In the genomic region with DNA sequence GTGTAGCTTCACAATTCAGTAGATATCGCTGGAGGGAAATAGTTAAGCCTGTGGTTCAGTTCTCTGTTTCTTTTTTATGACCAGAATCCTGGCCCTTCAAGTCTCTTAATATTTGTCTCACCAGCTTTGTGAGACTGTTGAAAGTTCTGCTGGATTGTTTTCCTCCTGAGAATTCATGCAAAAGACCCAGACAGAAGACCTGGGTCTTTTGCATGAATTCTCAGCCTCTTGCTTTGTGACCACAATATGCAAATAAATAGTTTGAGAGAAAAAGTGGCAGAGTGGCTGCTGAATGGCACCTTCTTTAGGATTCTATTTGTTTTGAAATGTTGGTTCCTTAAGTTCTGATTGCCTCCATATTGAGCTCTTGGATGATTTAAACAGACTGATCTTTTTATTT, we compare ENCODE assay signal across 13 cellular contexts. TPM values are rescaled to one million over a fixed set of nuclear protein-coding genes. Genes with fewer than 3 reads are reported as not detected.
DNase-seq lines count a peak whose midpoint lies in the region; ATAC-seq, FAIRE-seq and TF ChIP-seq lines count a peak whose summit lies in the region.
"Had no signal": no experiment of that assay in that cellular context is flagged by ENCODE, and none has a peak within 500 bp of the region (broad histone marks: within the 10 kb centered on the region; RNA-seq: fewer than 3 reads in every experiment).

No MANE protein-coding gene starts in this region.

- intact Hi-C loops in HepG2 (cut with micrococcal nuclease; ENCODE audit: unreplicated experiment), result no loop called here

- H3K4me1 ChIP-seq in GM23338 (ENCODE audit: insufficient read depth) (peaks cover 31% of the 10 kb centered on the region), hepatocyte (ENCODE audit: insufficient read depth) (peaks cover 11% of the 10 kb centered on the region), HepG2 (ENCODE audit: insufficient read depth, low read length) (peaks cover 14% of the 10 kb centered on the region)

- H3K4me2 ChIP-seq in GM23338 (peak overlapping the region; percentile 10; the same call in 1 of the 2 replicates), hepatocyte (peak overlapping the region; percentile 28), HepG2 (ENCODE audit: low read depth, low read length) (no peak overlapping the region)

- H3K9me2 ChIP-seq in GM23338 (ENCODE audit: insufficient read depth) (no peaks in the 10 kb centered on the region), hepatocyte (replicated peaks; ENCODE audit: insufficient read depth) (no peaks in the 10 kb centered on the region)

- H2AFZ ChIP-seq in GM23338, result no peak overlapping the region
- no peak overlapping the region for H2AFZ ChIP-seq in hepatocyte
- no peak overlapping the region for H2AFZ ChIP-seq in HepG2 (ENCODE audit: low read length)

- no peak for TF ChIP-seq POLR2A in HepG2 (IDR thresholded peaks at IDR 0.05; ENCODE audit: insufficient read depth in 1 of 2, low read depth in 2 of 2, low read length in 2 of 2)

- ATAC-seq in GM18873 (IDR thresholded peaks at IDR 0.05; ENCODE audit: low FRiP score, unreplicated experiment), result peak; percentile 88
- no peak for ATAC-seq in GM23338
- peak; percentile 92 for ATAC-seq in HG03432 (IDR thresholded peaks at IDR 0.05; ENCODE audit: unreplicated experiment)
- no peak for ATAC-seq in HepG2

- H3K4me3 ChIP-seq in GM23338, result no peak overlapping the region
- no peak overlapping the region for H3K4me3 ChIP-seq in hepatocyte
- no peak overlapping the region for H3K4me3 ChIP-seq in HepG2 (replicated peaks in 1 of 3; ENCODE audit: insufficient read depth in 1 of 3, low read depth in 2 of 3, low read length in 3 of 3)

- H3K4me3 Mint-ChIP-seq in GM23338, result no peak overlapping the region

- H3K9me3 Mint-ChIP-seq in GM23338, result 0 out of 3 replicates have a peak, but pooled peaks cover 5% of the 10 kb centered on the region

- peak overlapping the region; percentile 54; the same call in 1 of the 2 replicates for H3K27ac Mint-ChIP-seq in GM23338

- CTCF ChIA-PET in HepG2 (lab: Yijun Ruan, JAX; ENCODE audit: low intra/inter-chr PET ratio, low total read pairs), result no interaction called here

- H3K4me1 Mint-ChIP-seq in GM23338, result peaks cover 40% of the 10 kb centered on the region

- POLR2A ChIA-PET in HepG2 (lab: Yijun Ruan, JAX), result no interaction called here

- H4K20me1 ChIP-seq in GM23338 (replicated peaks; ENCODE audit: insufficient read depth) (peaks cover 28% of the 10 kb centered on the region; the same call in 1 of the 2 replicates), hepatocyte (ENCODE audit: insufficient read depth, poor library complexity, severe bottlenecking) (peaks cover 11% of the 10 kb centered on the region), HepG2 (ENCODE audit: insufficient read depth, low read length) (0 out of 2 replicates have a peak, but pooled peaks cover 4% of the 10 kb centered on the region)

- H3K36me3 Mint-ChIP-seq in GM23338 (ENCODE audit: low read depth), result peaks cover 27% of the 10 kb centered on the region

- no peaks in the 10 kb centered on the region; the same call in 1 of the 2 replicates for H3K36me3 ChIP-seq in GM23338 (ENCODE audit: insufficient read depth)
- peaks cover 8% of the 10 kb centered on the region for H3K36me3 ChIP-seq in hepatocyte (replicated peaks; ENCODE audit: insufficient read depth, low read depth)
- H3K36me3 ChIP-seq in HepG2 (replicated peaks in 1 of 2; ENCODE audit: control insufficient read depth in 1 of 2, insufficient read depth in 2 of 2, low read length in 2 of 2), result peaks cover 2 to 17% of the 10 kb centered on the region in 2 experiments; a peak in 3 of 5 replicates

- TF ChIP-seq EP300 in HepG2 (IDR thresholded peaks at IDR 0.05; ENCODE audit: low read depth in 2 of 2, low read length in 2 of 2), result no peak
- no peak for TF ChIP-seq EP300 in HepG2 (CRISPR knock-in tag; IDR thresholded peaks at IDR 0.05; ENCODE audit: borderline replicate concordance)

- H3K27me3 ChIP-seq in GM23338 (ENCODE audit: insufficient read depth) (no peaks in the 10 kb centered on the region), hepatocyte (no peaks in the 10 kb centered on the region), HepG2 (ENCODE audit: control insufficient read depth in 1 of 2, insufficient read depth in 2 of 2, low read length in 2 of 2) (no peaks in the 10 kb centered on the region)

- no peak for TF ChIP-seq RAD21 in HepG2 (CRISPR knock-in tag; IDR thresholded peaks at IDR 0.05)

- no peaks in the 10 kb centered on the region for H3F3A ChIP-seq in GM23338 (replicated peaks; ENCODE audit: low read depth)

- H3K9me3 ChIP-seq in hepatocyte (ENCODE audit: low read depth) (no peaks in the 10 kb centered on the region), HepG2 (ENCODE audit: low read length) (no peaks in the 10 kb centered on the region)
- H3K9me3 ChIP-seq: Caco-2 had no signal

- peaks cover 2% of the 10 kb centered on the region for H3K27me3 Mint-ChIP-seq in GM23338 (ENCODE audit: insufficient read depth, low read depth, poor library complexity)

- 29% methylated on average over 1 of the region's 1 CpG for WGBS in hepatocyte (ENCODE audit: low lambda C conversion rate, missing lambda C conversion rate)
- WGBS in HepG2 (ENCODE audit: low lambda C conversion rate), result 100% methylated on average over 1 of the region's 1 CpG

- peak overlapping the region; percentile 68; the same call in 1 of the 2 replicates for H3K27ac ChIP-seq in GM23338 (ENCODE audit: low read depth)
- H3K27ac ChIP-seq in hepatocyte, result no peak overlapping the region
- no peak overlapping the region for H3K27ac ChIP-seq in HepG2 (ENCODE audit: extremely low read length, insufficient read depth, low read length)

- no peak for FAIRE-seq in HepG2 (lab: Jason Lieb, UNC)
- FAIRE-seq: RCC 7860 had no signal

- H3K79me2 ChIP-seq in GM23338 (replicated peaks; ENCODE audit: insufficient read depth), result peaks cover 59% of the 10 kb centered on the region
- peaks cover 89% of the 10 kb centered on the region for H3K79me2 ChIP-seq in hepatocyte
- H3K79me2 ChIP-seq in HepG2 (ENCODE audit: insufficient read depth, low read length), result peaks cover 8% of the 10 kb centered on the region

- no TSS peak for BruUV-seq in HepG2 (replicated peaks; lab: Mats Ljungman, UMichigan)

- in situ Hi-C loops in HepG2 (cut with HindIII; ENCODE audit: extremely low pct_ligation_motif_present, low pct_unique_long_range_greater_than_20kb), result no loop called here

- DNase-seq in GM23338 (ENCODE audit: low spot score) (peak; percentile 39), hepatocyte (ENCODE audit: low spot score) (no peak), HepG2 (ENCODE audit: low spot score) (no peak), putamen (ENCODE audit: low spot score) (no peak), H4 (ENCODE audit: low spot score) (no peak), NCI-H510A treated with DMSO at 0.1 percent for 48 hours (lab: John Stamatoyannopoulos, UW) (no peak)
- DNase-seq: activated CD4-positive, alpha-beta T cell treated with anti-CD3 and anti-CD28 coated beads for 4 hours; Caco-2; islet precursor cell; NCI-H1105 had no signal

- TF ChIP-seq CTCF in GM23338 (conservative IDR thresholded peaks at IDR 0.05; ENCODE audit: low read depth in 2 of 2) (no peak), hepatocyte (IDR thresholded peaks at IDR 0.05; ENCODE audit: poor library complexity) (no peak), HepG2 (CRISPR knock-in tag; IDR thresholded peaks at IDR 0.05) (no peak)

- H3K9ac ChIP-seq in HepG2 (ENCODE audit: insufficient read depth, low read depth, low read length), result no peak overlapping the region

TF ChIP-seq in GM23338, 12 proteins besides CTCF, POLR2A, EP300 and RAD21 (continues in another document):
- no peak for TF ChIP-seq STAT1 (IDR thresholded peaks at IDR 0.05; ENCODE audit: unreplicated experiment)
- no peak for TF ChIP-seq CREB1 (CRISPR knock-in tag; IDR thresholded peaks at IDR 0.05; ENCODE audit: low read depth)

RNA-seq across cellular contexts. Expression of gene RASA1, which starts 40.3 kb away (rescaled TPM):
- 32.3 and 35.0 TPM in 2 replicates for total RNA-seq in GM23338 (2014; rRNA removed; shearing (Covaris generic))
- polyA plus RNA-seq in GM23338 (2016; fragmentation: Nextera tagmentation; extraction: Ambion mirVana), result 7.1 and 9.3 TPM in 2 replicates
- 25.8 and 33.5 TPM in 2 replicates for total RNA-seq in hepatocyte
- polyA plus RNA-seq in hepatocyte, result 13.6 and 13.7 TPM in 2 replicates
- total RNA-seq in HepG2 (2016; rRNA removed; fragmentation: Illumina TruSeq; extraction: Trizol), result 19.5 and 23.4 TPM in 2 replicates
- 4.1 and 4.5 TPM in 2 replicates for total RNA-seq in HepG2 (2016; cell fraction: cytosol; rRNA removed; fragmentation: Illumina TruSeq; extraction: Trizol; ENCODE audit: low read depth)
- total RNA-seq in HepG2 (2016; cell fraction: insoluble cytoplasmic fraction; rRNA removed; fragmentation: Illumina TruSeq; extraction: Trizol), result 19.3 and 22.1 TPM in 2 replicates
- total RNA-seq in HepG2 (2016; cell fraction: membrane; rRNA removed; fragmentation: Illumina TruSeq; extraction: Trizol), result 6.9 and 8.2 TPM in 2 replicates
- 22.0 and 22.2 TPM in 2 replicates for total RNA-seq in HepG2 (2016; cell fraction: nucleus; rRNA removed; fragmentation: Illumina TruSeq; extraction: Trizol)
- 17.7 and 20.5 TPM in 2 replicates for polyA plus RNA-seq in HepG2 (2011; rRNA removed)
- 8.3 and 12.5 TPM in 2 replicates for polyA plus RNA-seq in HepG2 (2011; cell fraction: cytosol; rRNA removed)
- 16.9 and 18.3 TPM in 2 replicates for polyA plus RNA-seq in HepG2 (2011; cell fraction: nucleus; rRNA removed)
- polyA plus RNA-seq in HepG2 (2012), result 13.9 and 17.0 TPM in 2 replicates
- polyA plus RNA-seq in HepG2 (2016; cell fraction: cytosol; fragmentation: Illumina TruSeq; extraction: Trizol; ENCODE audit: low read depth), result 0.42 and 0.60 TPM in 2 replicates
- 17.7 and 18.8 TPM in 2 replicates for polyA plus RNA-seq in HepG2 (2016; cell fraction: insoluble cytoplasmic fraction; fragmentation: Illumina TruSeq; extraction: Trizol; ENCODE audit: low read depth)
- polyA plus RNA-seq in HepG2 (2016; cell fraction: membrane; fragmentation: Illumina TruSeq; extraction: Trizol; ENCODE audit: low read depth), result 2.2 and 2.5 TPM in 2 replicates
- polyA plus RNA-seq in HepG2 (2016; cell fraction: nucleus; fragmentation: Illumina TruSeq; extraction: Trizol; ENCODE audit: insufficient read depth, low read depth), result 18.8 and 21.9 TPM in 2 replicates
- polyA minus RNA-seq in HepG2 (2011; rRNA and poly(A)+ RNA removed; ENCODE audit: low replicate concordance), result 9.7 and 11.4 TPM in 2 replicates
- polyA minus RNA-seq in HepG2 (2011; cell fraction: cytosol; rRNA and poly(A)+ RNA removed), result 11.5 and 12.7 TPM in 2 replicates
- 45.9 and 50.9 TPM in 2 replicates for polyA minus RNA-seq in HepG2 (2011; cell fraction: nucleus; rRNA and poly(A)+ RNA removed)
- 20.7 and 26.1 TPM in 2 replicates for total RNA-seq in H4 (2014; rRNA removed; shearing (Covaris generic))

Comparison
In these comparisons a context has a peak if more than half of its experiments do, and no peak if none do; other contexts are left out.
1. ATAC-seq: peak in GM18873 (single experiment) and HG03432 (single experiment); none in GM23338 (single experiment) and HepG2 (single experiment).